ENCODE assay signal across 11 cellular contexts in genomic region chr3:66609660-66610547, GRCh38.
DNase-seq lines count a peak whose midpoint lies in the region; ATAC-seq and TF ChIP-seq lines count a peak whose summit lies in the region.
"Had no signal": no experiment of that assay in that cellular context is flagged by ENCODE, and none has a peak within 500 bp of the region (broad histone marks: within the 10 kb centered on the region; RNA-seq: fewer than 3 reads in every experiment).

No MANE protein-coding gene starts in this region.

- H3K27ac Mint-ChIP-seq in activated T-cell treated with anti-CD3 and anti-CD28 coated beads, Interleukin-2, amount 50 U/mL, for 72 hours = no peak overlapping the region

- H3K9me3 ChIP-seq in body of pancreas (no peaks in the 10 kb centered on the region), ascending aorta (no peaks in the 10 kb centered on the region)

- TF ChIP-seq CTCF in body of pancreas (IDR thresholded peaks at IDR 0.05) (no peak), GM10248 (IDR thresholded peaks at IDR 0.05; ENCODE audit: control extremely low read depth, extremely low read depth, low read depth, missing control alignments) (no peak), ascending aorta (IDR thresholded peaks at IDR 0.05) (no peak)

- peak; percentile 81 for DNase-seq in DMS153 (lab: John Stamatoyannopoulos, UW)
- peak; percentile 71 for DNase-seq in NCI-H2081 treated with DMSO at 0.1 percent for 48 hours (lab: John Stamatoyannopoulos, UW)
- DNase-seq in body of pancreas = peak; percentile 23 to 60 (median 53)
- DNase-seq in mesendoderm = peak; percentile 72
- DNase-seq in activated T-cell treated with anti-CD3 and anti-CD28 coated beads, Interleukin-2, amount 50 U/mL, for 72 hours = no peak
- no peak for DNase-seq in GM10248 (ENCODE audit: extremely low spot score)
- DNase-seq in ascending aorta (ENCODE audit: low spot score in 2 of 2) = no peak
- DNase-seq: activated T-cell treated with anti-CD3 and anti-CD28 coated beads, Interleukin-2, amount 50 U/mL, for 1 hour; stimulated activated naive CD4-positive, alpha-beta T cell had no signal

- H2AK5ac ChIP-seq in mesendoderm (ENCODE audit: low read length) = no peak overlapping the region

- peak; percentile 77 for ATAC-seq in body of pancreas
- no peak for ATAC-seq in activated T-cell treated with anti-CD3 and anti-CD28 coated beads, Interleukin-2, amount 50 U/mL, for 72 hours (replicated peaks in 1 of 2)
- ATAC-seq in HG03520 (IDR thresholded peaks at IDR 0.05; ENCODE audit: unreplicated experiment) = no peak

- H3K4me2 ChIP-seq in mesendoderm (ENCODE audit: low read length) = no peak overlapping the region

- CTCF ChIA-PET in GM10248 (lab: Yijun Ruan, JAX) = interaction anchor here (1.1 kb wide), 1 partner anchor 29 kb away, joined by 3 read pairs; no protein-coding TSS in a partner anchor

- H3K9me3 Mint-ChIP-seq in activated T-cell treated with anti-CD3 and anti-CD28 coated beads, Interleukin-2, amount 50 U/mL, for 72 hours = no peaks in the 10 kb centered on the region

- H3K4me3 Mint-ChIP-seq in activated T-cell treated with anti-CD3 and anti-CD28 coated beads, Interleukin-2, amount 50 U/mL, for 72 hours = no peak overlapping the region

- no peak overlapping the region for H3K56ac ChIP-seq in mesendoderm (ENCODE audit: low read length)

- H3K27me3 ChIP-seq in body of pancreas = no peaks in the 10 kb centered on the region
- no peaks in the 10 kb centered on the region for H3K27me3 ChIP-seq in mesendoderm (ENCODE audit: insufficient read depth, low read length, poor library complexity)
- no peaks in the 10 kb centered on the region for H3K27me3 ChIP-seq in ascending aorta

- no peaks in the 10 kb centered on the region for H3K36me3 Mint-ChIP-seq in activated T-cell treated with anti-CD3 and anti-CD28 coated beads, Interleukin-2, amount 50 U/mL, for 72 hours (ENCODE audit: insufficient read depth in 2 of 2)

- H4K5ac ChIP-seq in mesendoderm (ENCODE audit: low read length) = no peak overlapping the region

- POLR2A ChIA-PET in GM10248 (lab: Yijun Ruan, JAX) = no interaction called here

- H2BK5ac ChIP-seq in mesendoderm (ENCODE audit: low read length) = no peak overlapping the region

- no peak overlapping the region for H3K4me3 ChIP-seq in body of pancreas
- no peak overlapping the region for H3K4me3 ChIP-seq in mesendoderm (ENCODE audit: low read length)
- H3K4me3 ChIP-seq in ascending aorta = no peak overlapping the region

- H3K4me1 ChIP-seq in body of pancreas (no peaks in the 10 kb centered on the region), mesendoderm (ENCODE audit: control insufficient read depth, low read depth, low read length) (peaks cover 4% of the 10 kb centered on the region), ascending aorta (no peaks in the 10 kb centered on the region)
- H3K4me1 ChIP-seq: parathyroid adenoma had no signal

- no peaks in the 10 kb centered on the region for H3K79me2 ChIP-seq in mesendoderm (ENCODE audit: control insufficient read depth, insufficient read depth, low read length)
- H3K79me2 ChIP-seq: parathyroid adenoma had no signal

- TF ChIP-seq POLR2A in body of pancreas (IDR thresholded peaks at IDR 0.05) = no peak

- no peak overlapping the region for H3K9ac ChIP-seq in mesendoderm (ENCODE audit: low read length)
- H3K9ac ChIP-seq: parathyroid adenoma had no signal

- H3K27ac ChIP-seq in body of pancreas (peak overlapping the region in 3 of 4 donors; percentile 5 to 53 (median 50)), mesendoderm (ENCODE audit: low read depth, low read length) (peak overlapping the region; percentile 8), ascending aorta (no peak overlapping the region)
- H3K27ac ChIP-seq: parathyroid adenoma had no signal

- no peaks in the 10 kb centered on the region for H3K27me3 Mint-ChIP-seq in activated T-cell treated with anti-CD3 and anti-CD28 coated beads, Interleukin-2, amount 50 U/mL, for 72 hours (ENCODE audit: low read depth)

- WGBS in body of pancreas, 2 donors = 76 to 80% methylated on average over 8 of the region's 8 CpGs
- no CpG with 5 or more reads among the region's 8 CpGs for WGBS in mesendoderm (ENCODE audit: extremely low coverage, insufficient coverage, low lambda C conversion rate)

- peak overlapping the region; percentile 87 for H3K18ac ChIP-seq in mesendoderm (ENCODE audit: low read length)

- no peak overlapping the region for H3K4ac ChIP-seq in mesendoderm (ENCODE audit: low read depth, low read length)

- no peak overlapping the region for H2BK15ac ChIP-seq in mesendoderm (replicated peaks; ENCODE audit: low read depth)

- H3K23ac ChIP-seq in mesendoderm (ENCODE audit: low read length) = no peak overlapping the region

- peak overlapping the region; percentile 67 for H2BK120ac ChIP-seq in mesendoderm (ENCODE audit: low read depth, low read length)

- no peaks in the 10 kb centered on the region for H3K79me1 ChIP-seq in mesendoderm (ENCODE audit: low read length)

- no peaks in the 10 kb centered on the region for H3K36me3 ChIP-seq in body of pancreas (replicated peaks in 1 of 2; ENCODE audit: insufficient read depth in 1 of 2, low read depth in 2 of 2)
- no peaks in the 10 kb centered on the region for H3K36me3 ChIP-seq in mesendoderm (ENCODE audit: control insufficient read depth, insufficient read depth, low read length)
- H3K36me3 ChIP-seq in ascending aorta = no peaks in the 10 kb centered on the region

- no peaks in the 10 kb centered on the region for H3K4me1 Mint-ChIP-seq in activated T-cell treated with anti-CD3 and anti-CD28 coated beads, Interleukin-2, amount 50 U/mL, for 72 hours (ENCODE audit: low read depth)

- intact Hi-C loops in body of pancreas (cut with DNase I) = no loop called here
- intact Hi-C loops in ascending aorta (cut with DNase I) = no loop called here

- no peak overlapping the region for H4K8ac ChIP-seq in mesendoderm (ENCODE audit: low read depth, low read length)

Comparison
In these comparisons a context has a peak if more than half of its experiments do, and no peak if none do; other contexts are left out.
1. DNase-seq: peak in DMS153 (single experiment), NCI-H2081 treated with DMSO at 0.1 percent for 48 hours (single experiment), body of pancreas (4 of 4) and mesendoderm (single experiment); none in activated T-cell treated with anti-CD3 and anti-CD28 coated beads, Interleukin-2, amount 50 U/mL, for 72 hours (0 of 2), GM10248 (single experiment) and ascending aorta (0 of 2).
2. H3K27ac ChIP-seq: peak in body of pancreas (3 of 4) and mesendoderm (single experiment); none in ascending aorta (0 of 2).